Comparison of ENCODE assay signal across 26 cellular contexts in the genomic region with DNA sequence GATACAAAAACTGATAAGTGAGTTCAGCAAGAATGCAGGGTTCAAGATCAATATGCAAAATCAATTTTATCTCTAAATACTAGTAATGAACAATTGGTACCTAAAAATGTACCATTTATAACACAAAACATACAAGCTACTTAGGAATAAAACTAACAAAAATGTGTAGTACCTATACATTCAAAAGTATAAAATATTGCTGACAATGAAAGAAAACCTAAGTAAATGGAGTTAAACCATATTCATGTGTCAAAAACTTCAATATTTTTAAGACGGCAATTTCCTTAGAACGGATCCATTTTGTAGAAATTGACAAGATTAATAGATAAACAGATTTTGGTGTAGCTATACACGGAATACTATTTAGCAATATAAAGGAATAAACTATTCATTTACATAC.
"Had no signal": no experiment of that assay in that cellular context is flagged by ENCODE, and none has a peak within 500 bp of the region (broad histone marks: within the 10 kb centered on the region; RNA-seq: fewer than 3 reads in every experiment).

No MANE protein-coding gene starts in this region.

- H3K4me3 ChIP-seq: stomach, suprapubic skin, testis, thoracic aorta, thyroid gland, tibial artery, tibial nerve, transverse colon, upper lobe of left lung, upper lobe of right lung, uterus, vagina had no signal

- H3K4me1 ChIP-seq: stomach, suprapubic skin, testis, thyroid gland, tibial artery, tibial nerve, transverse colon, upper lobe of left lung, upper lobe of right lung, uterus, vagina had no signal

- H3K9me3 ChIP-seq: testis, thyroid gland, upper lobe of right lung, uterus, vagina had no signal

- ATAC-seq: stimulated activated effector memory CD8-positive, alpha-beta T cell treated with anti-CD3 and anti-CD28 coated beads, Interleukin-12 subunit alpha, Interleukin-12 subunit beta, amount 100 ng/mL, for 72 hours; stimulated activated memory B cell treated with anti-CD40 and anti-IgM and Interleukin-4, amounts not matched to agents 10 μg/mL and 1 μg/mL and 100 μg/mL, for 72 hours; stimulated activated naive B cell treated with anti-CD40 and anti-IgM and Interleukin-4, amounts not matched to agents 10 μg/mL and 1 μg/mL and 100 μg/mL, for 72 hours; stimulated activated naive CD8-positive, alpha-beta T cell treated with anti-CD3 and anti-CD28 coated beads, Interleukin-15, amount 100 ng/mL, for 72 hours; upper lobe of right lung had no signal

- DNase-seq: stimulated activated CD4-positive, alpha-beta T cell treated with anti-CD3 and anti-CD28 coated beads, Interleukin-2, amount 100 ng/mL, for 48 hours; stimulated activated CD4-positive, alpha-beta T cell treated with anti-CD3 and anti-CD28 coated beads, Interleukin-4, amount 100 ng/mL, for 1 hour; stimulated activated CD4-positive, alpha-beta T cell treated with anti-CD3 and anti-CD28 coated beads, Interleukin-4, amount 100 ng/mL, for 24 hours; stimulated activated CD4-positive, alpha-beta T cell treated with anti-CD3 and anti-CD28 coated beads, Interleukin-4, amount 100 ng/mL, for 4 hours; stimulated activated CD8-positive, alpha-beta memory T cell treated with anti-CD3 and anti-CD28 coated beads, Interleukin-4, amount 100 ng/mL, for 48 hours; stimulated activated naive B cell treated with anti-CD40 and anti-IgM and Interleukin-4, amounts not matched to agents 10 μg/mL and 1 μg/mL and 100 μg/mL, for 72 hours; stimulated activated naive CD4-positive, alpha-beta T cell; stimulated activated naive CD4-positive, alpha-beta T cell treated with Interleukin-2 at 50 U/mL for 16 hours; stimulated activated naive CD8-positive, alpha-beta T cell treated with anti-CD3 and anti-CD28 coated beads, Interleukin-15, amount 100 ng/mL, for 72 hours; stomach; substantia nigra; testis; thyroid gland; tibial artery; transverse colon; trophoblast cell; upper lobe of left lung; upper lobe of right lung; uterus had no signal

- FAIRE-seq: urothelium cell line had no signal

- H3K36me3 ChIP-seq: stomach, suprapubic skin, thoracic aorta, thyroid gland, tibial artery, tibial nerve, transverse colon, upper lobe of left lung, upper lobe of right lung, uterus, vagina had no signal

- H3K27ac ChIP-seq: stomach, suprapubic skin, testis, thoracic aorta, thyroid gland, tibial artery, tibial nerve, transverse colon, upper lobe of left lung, upper lobe of right lung, uterus, vagina had no signal

- H3K27me3 ChIP-seq: stomach, suprapubic skin, testis, thyroid gland, tibial artery, tibial nerve, transverse colon, upper lobe of left lung, upper lobe of right lung, uterus, vagina had no signal
